8 cellular contexts compared by ENCODE assay signal in genomic region chr7:44491229-44491628, GRCh38. TPM values are rescaled to one million over a fixed set of nuclear protein-coding genes. Genes with fewer than 3 reads are reported as not detected.
A peak's percentile ranks its signal among the peaks of the same experiment; 100 is the strongest.
DNase-seq lines count a peak whose midpoint lies in the region; ATAC-seq and TF ChIP-seq lines count a peak whose summit lies in the region.

No MANE protein-coding gene starts in this region.

- H3K4me3 Mint-ChIP-seq in Calu3 (ENCODE audit: low read depth, unreplicated experiment): peak overlapping the region; percentile 87
- H3K4me3 Mint-ChIP-seq in endodermal cell: peak overlapping the region; percentile 87
- peak overlapping the region; percentile 84 for H3K4me3 Mint-ChIP-seq in osteocyte (ENCODE audit: unreplicated experiment)

- peaks cover 35% of the 10 kb centered on the region for H3K79me2 ChIP-seq in OCI-LY7 (ENCODE audit: insufficient read depth, low read depth, low read length)

- H3K36me3 Mint-ChIP-seq in Calu3 (ENCODE audit: insufficient read depth, unreplicated experiment) (peaks cover 20% of the 10 kb centered on the region), endodermal cell (ENCODE audit: low read depth) (peaks cover 3% of the 10 kb centered on the region), osteocyte (ENCODE audit: unreplicated experiment) (peaks cover 3% of the 10 kb centered on the region)

- H3K9me3 Mint-ChIP-seq in Calu3 (ENCODE audit: low read depth, unreplicated experiment): no peaks in the 10 kb centered on the region
- H3K9me3 Mint-ChIP-seq in endodermal cell: no peaks in the 10 kb centered on the region
- H3K9me3 Mint-ChIP-seq in osteocyte (ENCODE audit: unreplicated experiment): no peaks in the 10 kb centered on the region

- peak overlapping the region; percentile 77 for H2AFZ ChIP-seq in OCI-LY7 (ENCODE audit: low read length)

- peaks cover 34% of the 10 kb centered on the region for H3K4me1 Mint-ChIP-seq in Calu3 (ENCODE audit: low read depth, unreplicated experiment)
- H3K4me1 Mint-ChIP-seq in endodermal cell: peaks cover 26% of the 10 kb centered on the region
- H3K4me1 Mint-ChIP-seq in osteocyte (ENCODE audit: unreplicated experiment): peaks cover 30% of the 10 kb centered on the region

- H3K27me3 Mint-ChIP-seq in Calu3 (ENCODE audit: unreplicated experiment): no peaks in the 10 kb centered on the region
- peaks cover 4% of the 10 kb centered on the region for H3K27me3 Mint-ChIP-seq in endodermal cell (ENCODE audit: insufficient read depth)
- H3K27me3 Mint-ChIP-seq in osteocyte (ENCODE audit: unreplicated experiment): peaks cover 14% of the 10 kb centered on the region

- H3K4me2 ChIP-seq in OCI-LY7 (ENCODE audit: low read length): peak overlapping the region; percentile 97

- intact Hi-C loops in Calu3 (cut with micrococcal nuclease; ENCODE audit: unreplicated experiment): loop anchor here (2.0 kb wide), 1 partner anchor 72 kb away; no protein-coding TSS in a partner anchor
- intact Hi-C loops in OCI-LY7 (cut with micrococcal nuclease; ENCODE audit: unreplicated experiment): loop anchor here (5.0 kb wide), 1 partner anchor 76 kb away; no protein-coding TSS in a partner anchor

- peak overlapping the region; percentile 83 for H3K27ac ChIP-seq in OCI-LY7 (ENCODE audit: low read depth, low read length, poor library complexity, severe bottlenecking)
- peak overlapping the region; percentile 97 for H3K27ac ChIP-seq in endodermal cell (ENCODE audit: low read depth, low read length)

- H3K4me3 ChIP-seq in OCI-LY7 (ENCODE audit: low read depth, low read length, poor library complexity, severe bottlenecking): peak overlapping the region; percentile 94
- peak overlapping the region; percentile 99 for H3K4me3 ChIP-seq in endodermal cell (ENCODE audit: low read length)

- 10% methylated on average over 2 of the region's 3 CpGs; no CpG with 5 or more reads in 1 of the 2 experiments for WGBS in endodermal cell (ENCODE audit: insufficient coverage in 1 of 2, insufficient read length in 1 of 2), 2 experiments

- H3K27ac Mint-ChIP-seq in Calu3 (ENCODE audit: unreplicated experiment) (peak overlapping the region; percentile 97), endodermal cell (peak overlapping the region; percentile 97), osteocyte (ENCODE audit: unreplicated experiment) (peak overlapping the region; percentile 95)

- H3K36me3 ChIP-seq in OCI-LY7 (ENCODE audit: insufficient read depth, low read length) (peaks cover 10% of the 10 kb centered on the region), endodermal cell (ENCODE audit: control insufficient read depth, insufficient read depth, low read length) (no peaks in the 10 kb centered on the region)

- H3K27me3 ChIP-seq in endodermal cell (ENCODE audit: control insufficient read depth, insufficient read depth, low read length, poor library complexity, severe bottlenecking): no peaks in the 10 kb centered on the region

- BruUV-seq in Calu3 (replicated peaks; lab: Mats Ljungman, UMichigan) (no TSS peak), OCI-LY7 (replicated peaks; lab: Mats Ljungman, UMichigan) (TSS peak; percentile 97)

- no peak for DNase-seq in Calu3
- no peak for DNase-seq in OCI-LY7 (ENCODE audit: low spot score)
- no peak for DNase-seq in endodermal cell
- DNase-seq in osteocyte (ENCODE audit: extremely low spot score, unreplicated experiment): no peak
- no peak for DNase-seq in NCI-H2171 (lab: John Stamatoyannopoulos, UW)
- DNase-seq in DMS79 treated with DMSO at 0.1 percent for 48 hours (lab: John Stamatoyannopoulos, UW): no peak
- DNase-seq in hypothalamus (lab: John Stamatoyannopoulos, UW): no peak

- no peak for ATAC-seq in HG02642 (IDR thresholded peaks at IDR 0.05; ENCODE audit: poor library complexity, unreplicated experiment)

- CTCF ChIA-PET in Calu3 (lab: Charles Lee) (interaction anchor here (0.8 to 1.0 kb wide), 3 partner anchors 15 to 74 kb away, joined by 3 read pairs; no protein-coding TSS in a partner anchor), OCI-LY7 (lab: Charles Lee; ENCODE audit: unreplicated experiment) (interaction anchor here (0.6 to 0.9 kb wide), 2 partner anchors 46 to 871 kb away, joined by 3 to 4 read pairs; no protein-coding TSS in a partner anchor)

- H4K20me1 ChIP-seq in OCI-LY7 (ENCODE audit: insufficient read depth, low read length): no peaks in the 10 kb centered on the region

- H3K9ac ChIP-seq in endodermal cell (ENCODE audit: extremely low read depth, low read length, poor library complexity, severe bottlenecking): peak overlapping the region; percentile 92

- peaks cover 32% of the 10 kb centered on the region for H3K4me1 ChIP-seq in OCI-LY7 (ENCODE audit: insufficient read depth, low read length, poor library complexity, severe bottlenecking)
- peaks cover 7% of the 10 kb centered on the region for H3K4me1 ChIP-seq in endodermal cell (ENCODE audit: control insufficient read depth, insufficient read depth, low read length)

- H3K9me2 ChIP-seq in OCI-LY7 (ENCODE audit: insufficient read depth, low read length): no peaks in the 10 kb centered on the region; the same call in 1 of the 2 replicates

- no peak for TF ChIP-seq CTCF in Calu3 (IDR thresholded peaks at IDR 0.05; ENCODE audit: unreplicated experiment)
- no peak for TF ChIP-seq CTCF in OCI-LY7 (conservative IDR thresholded peaks at IDR 0.05; ENCODE audit: low read length)
- no peak for TF ChIP-seq CTCF in endodermal cell (conservative IDR thresholded peaks at IDR 0.05)
- TF ChIP-seq CTCF in osteocyte (IDR thresholded peaks at IDR 0.05): no peak

- H3K9me3 ChIP-seq in OCI-LY7 (ENCODE audit: low read length): no peaks in the 10 kb centered on the region
- no peaks in the 10 kb centered on the region for H3K9me3 ChIP-seq in endodermal cell (ENCODE audit: control insufficient read depth, low read length)

- POLR2A ChIA-PET in OCI-LY7 (lab: Charles Lee): interaction anchor here (0.6 to 2.6 kb wide), 12 partner anchors 10 to 1207 kb away, joined by 3 to 17 read pairs (median 4); partner anchors contain the start of gene DDX56

RNA-seq across cellular contexts. Expression of gene NUDCD3, which starts 0.8 kb away (rescaled TPM):
- total RNA-seq in Calu3 (2022): 176 and 202 TPM in 2 replicates
- 57.0 and 67.4 TPM in 2 replicates for total RNA-seq in OCI-LY7 (2014; rRNA removed; shearing (Covaris generic))
- total RNA-seq in OCI-LY7 (2022): 93.8 and 108 TPM in 2 replicates
- 100 to 1,000 TPM in 1 of 2 donors, 10 to 100 TPM in 1; 80.8 to 116 TPM for total RNA-seq in endodermal cell
- polyA plus RNA-seq in endodermal cell (2013, experiment 1 of 2): 50.3 TPM
- polyA plus RNA-seq in endodermal cell (2013, experiment 2 of 2): 51.5 TPM
- total RNA-seq in osteocyte: 112 and 128 TPM in 2 replicates

RNA-seq across cellular contexts. Expression of gene NPC1L1, which starts 49.9 kb away (rescaled TPM):
- total RNA-seq in Calu3 (2022): 45.0 and 46.0 TPM in 2 replicates
- 0.13 TPM in 1 of 2 replicates, not detected in the other for total RNA-seq in OCI-LY7 (2014; rRNA removed; shearing (Covaris generic))
- not detected in 2 replicates for total RNA-seq in OCI-LY7 (2022)
- 1 to 10 TPM; 2.7 to 3.1 TPM for total RNA-seq in endodermal cell
- polyA plus RNA-seq in endodermal cell (2013, experiment 1 of 2): 0.85 TPM
- 0.70 TPM for polyA plus RNA-seq in endodermal cell (2013, experiment 2 of 2)
- not detected in 2 replicates for total RNA-seq in osteocyte

Comparison
In these comparisons a context has a peak if more than half of its experiments do, and no peak if none do; other contexts are left out.
1. RNA of gene NPC1L1, which starts 49.9 kb away (total RNA-seq): 45.0 to 46.0 TPM in Calu3; 2.7 to 3.1 TPM in endodermal cell, 0.13 TPM in OCI-LY7 and not detected in osteocyte; every median in the first group is over 10 times any median in the second.
2. Peak in every context shown above with its lines, with median percentiles within 50 percentile points of each other: H3K27ac Mint-ChIP-seq and H3K4me3 Mint-ChIP-seq.